Comparison of ENCODE assay signal across 16 cellular contexts in genomic region chr16:72255785-72256184, GRCh38.
"Had no signal": no experiment of that assay in that cellular context is flagged by ENCODE, and none has a peak within 500 bp of the region (broad histone marks: within the 10 kb centered on the region; RNA-seq: fewer than 3 reads in every experiment).

No MANE protein-coding gene starts in this region.

- DNase-seq: activated CD4-positive, alpha-beta T cell treated with anti-CD3 and anti-CD28 coated beads for 4 hours; activated CD8-positive, alpha-beta T cell treated with anti-CD3 and anti-CD28 coated beads, Interleukin-2, amount 10 ng/mL, durations not matched to agents 7 days and 5 days; activated naive CD4-positive, alpha-beta T cell treated with anti-CD3 and anti-CD28 coated beads for 36 hours; adrenal gland; central memory CD4-positive, alpha-beta T cell; effector memory CD8-positive, alpha-beta T cell; kidney; left ventricle myocardium superior; nephron progenitor cell; pancreas; T1000; WERI-Rb-1 had no signal

- H3K4me3 Mint-ChIP-seq: activated CD8-positive, alpha-beta T cell treated with anti-CD3 and anti-CD28 coated beads, Interleukin-2, amount 10 ng/mL, durations not matched to agents 7 days and 5 days; activated naive CD4-positive, alpha-beta T cell treated with anti-CD3 and anti-CD28 coated beads for 36 hours; activated T-helper 17 cell treated with anti-CD3 and anti-CD28 coated beads, Interleukin-2, amount 50 U/mL, for 72 hours; effector memory CD8-positive, alpha-beta T cell; nephron progenitor cell had no signal

- H3K27ac Mint-ChIP-seq: activated CD8-positive, alpha-beta T cell treated with anti-CD3 and anti-CD28 coated beads, Interleukin-2, amount 10 ng/mL, durations not matched to agents 7 days and 5 days; activated naive CD4-positive, alpha-beta T cell treated with anti-CD3 and anti-CD28 coated beads for 36 hours; activated T-helper 17 cell treated with anti-CD3 and anti-CD28 coated beads, Interleukin-2, amount 50 U/mL, for 72 hours; effector memory CD8-positive, alpha-beta T cell; nephron progenitor cell had no signal

- ATAC-seq: activated CD8-positive, alpha-beta T cell treated with anti-CD3 and anti-CD28 coated beads, Interleukin-2, amount 10 ng/mL, durations not matched to agents 7 days and 5 days; activated T-helper 17 cell treated with anti-CD3 and anti-CD28 coated beads, Interleukin-2, amount 50 U/mL, for 72 hours; effector memory CD8-positive, alpha-beta T cell; left ventricle myocardium superior had no signal

- H3K27me3 ChIP-seq: adrenal gland, gastroesophageal sphincter, pancreas, tibial nerve had no signal

- H3K27me3 Mint-ChIP-seq: activated T-helper 17 cell treated with anti-CD3 and anti-CD28 coated beads, Interleukin-2, amount 50 U/mL, for 72 hours; effector memory CD8-positive, alpha-beta T cell had no signal

- H3K4me1 ChIP-seq: adrenal gland, gastroesophageal sphincter, tibial nerve had no signal

- H3K27ac ChIP-seq: adrenal gland, gastroesophageal sphincter, pancreas, WERI-Rb-1 had no signal

- H3K36me3 ChIP-seq: adrenal gland, gastroesophageal sphincter, pancreas, tibial nerve, WERI-Rb-1 had no signal

- H3K9me3 Mint-ChIP-seq: activated naive CD4-positive, alpha-beta T cell treated with anti-CD3 and anti-CD28 coated beads for 36 hours; nephron progenitor cell had no signal

- H3K4me3 ChIP-seq: adrenal gland, gastroesophageal sphincter, pancreas, smooth muscle cell, tibial nerve had no signal

- H3K9me3 ChIP-seq: adrenal gland, gastroesophageal sphincter, pancreas, tibial nerve had no signal

- H3K4me1 Mint-ChIP-seq: activated T-helper 17 cell treated with anti-CD3 and anti-CD28 coated beads, Interleukin-2, amount 50 U/mL, for 72 hours had no signal
